Comparison of ENCODE assay signal across 1 cellular context in the genomic region with DNA sequence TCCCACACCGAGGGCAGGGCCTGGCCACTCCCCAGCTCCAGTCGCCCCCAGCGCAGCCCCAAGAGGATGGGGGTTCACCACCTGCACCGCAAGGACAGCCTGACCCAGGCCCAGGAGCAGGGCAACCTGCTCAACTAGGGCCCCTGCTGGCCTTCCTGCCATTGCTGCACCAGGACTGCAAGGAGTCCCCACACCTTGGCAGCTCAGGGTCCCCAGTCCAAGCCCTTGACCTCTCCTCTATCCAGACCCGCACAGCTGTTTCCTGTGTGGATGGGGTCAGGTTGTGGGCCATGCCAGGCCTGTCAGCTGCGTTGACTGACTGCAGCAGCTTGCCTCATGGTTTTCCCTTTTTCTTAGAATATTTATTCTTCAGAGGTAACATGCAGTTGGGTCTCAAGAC.
TF ChIP-seq lines count a peak whose summit lies in the region.

No MANE protein-coding gene starts in this region.

TF ChIP-seq in HepG2, 621 proteins besides CTCF, POLR2A, EP300 and RAD21 (continued from another document):
- TF ChIP-seq, protein P1, sequence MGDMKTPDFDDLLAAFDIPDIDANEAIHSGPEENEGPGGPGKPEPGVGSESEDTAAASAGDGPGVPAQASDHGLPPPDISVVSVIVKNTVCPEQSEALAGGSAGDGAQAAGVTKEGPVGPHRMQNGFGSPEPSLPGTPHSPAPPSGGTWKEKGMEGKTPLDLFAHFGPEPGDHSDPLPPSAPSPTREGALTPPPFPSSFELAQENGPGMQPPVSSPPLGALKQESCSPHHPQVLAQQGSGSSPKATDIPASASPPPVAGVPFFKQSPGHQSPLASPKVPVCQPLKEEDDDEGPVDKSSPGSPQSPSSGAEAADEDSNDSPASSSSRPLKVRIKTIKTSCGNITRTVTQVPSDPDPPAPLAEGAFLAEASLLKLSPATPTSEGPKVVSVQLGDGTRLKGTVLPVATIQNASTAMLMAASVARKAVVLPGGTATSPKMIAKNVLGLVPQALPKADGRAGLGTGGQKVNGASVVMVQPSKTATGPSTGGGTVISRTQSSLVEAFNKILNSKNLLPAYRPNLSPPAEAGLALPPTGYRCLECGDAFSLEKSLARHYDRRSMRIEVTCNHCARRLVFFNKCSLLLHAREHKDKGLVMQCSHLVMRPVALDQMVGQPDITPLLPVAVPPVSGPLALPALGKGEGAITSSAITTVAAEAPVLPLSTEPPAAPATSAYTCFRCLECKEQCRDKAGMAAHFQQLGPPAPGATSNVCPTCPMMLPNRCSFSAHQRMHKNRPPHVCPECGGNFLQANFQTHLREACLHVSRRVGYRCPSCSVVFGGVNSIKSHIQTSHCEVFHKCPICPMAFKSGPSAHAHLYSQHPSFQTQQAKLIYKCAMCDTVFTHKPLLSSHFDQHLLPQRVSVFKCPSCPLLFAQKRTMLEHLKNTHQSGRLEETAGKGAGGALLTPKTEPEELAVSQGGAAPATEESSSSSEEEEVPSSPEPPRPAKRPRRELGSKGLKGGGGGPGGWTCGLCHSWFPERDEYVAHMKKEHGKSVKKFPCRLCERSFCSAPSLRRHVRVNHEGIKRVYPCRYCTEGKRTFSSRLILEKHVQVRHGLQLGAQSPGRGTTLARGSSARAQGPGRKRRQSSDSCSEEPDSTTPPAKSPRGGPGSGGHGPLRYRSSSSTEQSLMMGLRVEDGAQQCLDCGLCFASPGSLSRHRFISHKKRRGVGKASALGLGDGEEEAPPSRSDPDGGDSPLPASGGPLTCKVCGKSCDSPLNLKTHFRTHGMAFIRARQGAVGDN (CRISPR knock-in tag; IDR thresholded peaks at IDR 0.05), result peak; percentile 62
- 0 out of 2 replicates have a peak, but pooled peaks have one; percentile 16 for TF ChIP-seq HNF4A (CRISPR knock-in tag; IDR thresholded peaks at IDR 0.05)
- no peak for TF ChIP-seq ZNF556 (CRISPR knock-in tag; IDR thresholded peaks at IDR 0.05; ENCODE audit: borderline replicate concordance)
- no peak for TF ChIP-seq U2AF1 (optimal IDR thresholded peaks at IDR 0.05; ENCODE audit: low read depth, low read length)
- TF ChIP-seq MLLT10 (CRISPR knock-in tag; IDR thresholded peaks at IDR 0.05), result no peak
- TF ChIP-seq ZNF225 (CRISPR knock-in tag; IDR thresholded peaks at IDR 0.05), result no peak
- TF ChIP-seq STAG1 (CRISPR knock-in tag; IDR thresholded peaks at IDR 0.05), result peak; percentile 40
- 0 out of 2 replicates have a peak, but pooled peaks have one; percentile 20 for TF ChIP-seq MEF2D (CRISPR knock-in tag; IDR thresholded peaks at IDR 0.05)
- TF ChIP-seq SAP130 (CRISPR knock-in tag; IDR thresholded peaks at IDR 0.05; ENCODE audit: low read depth), result 0 out of 2 replicates have a peak, but pooled peaks have one; percentile 36
- no peak for TF ChIP-seq ZKSCAN5 (CRISPR knock-in tag; IDR thresholded peaks at IDR 0.05)
- TF ChIP-seq ESRRA (CRISPR knock-in tag; IDR thresholded peaks at IDR 0.05; ENCODE audit: low read depth), result peak; percentile 86
TF ChIP-seq in HepG2: peak in this region for 18.
